Comparison of ENCODE assay signal across 22 cellular contexts in the genomic region with DNA sequence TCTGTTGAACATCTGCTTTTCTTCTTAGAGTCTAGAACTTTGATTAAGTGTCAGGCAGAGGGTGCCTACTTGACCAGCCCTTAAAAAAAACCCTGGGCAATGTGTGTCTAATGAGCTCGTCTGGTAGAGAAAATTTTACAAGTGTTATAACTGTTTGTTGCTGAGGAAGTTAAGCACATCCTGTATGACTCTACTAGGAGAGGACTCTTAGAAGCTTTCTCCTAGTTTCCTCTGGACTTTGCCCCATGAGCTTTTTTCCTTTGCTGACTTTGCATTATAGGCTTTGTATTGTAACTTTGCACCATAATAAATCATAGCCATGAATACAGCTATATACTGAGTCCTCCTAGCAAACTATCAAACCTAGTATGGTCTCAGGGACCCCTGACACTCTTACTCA. TPM values are rescaled to one million over a fixed set of nuclear protein-coding genes. Genes with fewer than 3 reads are reported as not detected.
DNase-seq lines count a peak whose midpoint lies in the region; ATAC-seq and FAIRE-seq lines count a peak whose summit lies in the region.
"Had no signal": no experiment of that assay in that cellular context is flagged by ENCODE, and none has a peak within 500 bp of the region (broad histone marks: within the 10 kb centered on the region; RNA-seq: fewer than 3 reads in every experiment).

No MANE protein-coding gene starts in this region.

- DNase-seq in SK-N-MC (ENCODE audit: low read depth, low spot score) (peak; percentile 81), pulmonary artery endothelial cell (ENCODE audit: low read depth, low spot score) (peak; percentile 41), SW 1271 (lab: John Stamatoyannopoulos, UW) (no peak), KBM-7 (no peak)
- DNase-seq: activated CD4-positive, alpha-beta T cell treated with anti-CD3 and anti-CD28 coated beads for 4 hours; activated naive CD4-positive, alpha-beta T cell treated with anti-CD3 and anti-CD28 coated beads, Interleukin-2, amount 50 U/mL, for 16 hours; activated T-cell treated with anti-CD3 and anti-CD28 coated beads, Interleukin-2, amount 50 U/mL, for 72 hours; dorsolateral prefrontal cortex; erythroblast; foreskin melanocyte; left cardiac atrium; NCI-H1694 treated with DMSO at 0.1 percent for 48 hours; NCI-H2171 treated with DMSO at 0.1 percent for 48 hours; NCI-H526; substantia nigra had no signal

- no peaks in the 10 kb centered on the region for H3K9me3 ChIP-seq in SK-N-MC (ENCODE audit: low read depth, low read length)

- H3K27ac ChIP-seq in SK-N-MC, result peak overlapping the region; percentile 89
- H3K27ac ChIP-seq: C4-2B, dorsolateral prefrontal cortex, KMS-11, neural progenitor cell had no signal

- peak overlapping the region; percentile 61 for H3K4me3 ChIP-seq in SK-N-MC
- H3K4me3 ChIP-seq: dorsolateral prefrontal cortex, neural progenitor cell had no signal

- peak overlapping the region; percentile 24 for H3K9ac ChIP-seq in SK-N-MC (ENCODE audit: insufficient read length)
- H3K9ac ChIP-seq: KMS-11, neural progenitor cell had no signal

- peak; percentile 5 for FAIRE-seq in islet of Langerhans (lab: Jason Lieb, UNC)
- FAIRE-seq: GM18507 had no signal

- in situ Hi-C loops in KBM-7 (cut with MboI; ENCODE audit: low pct_unique_long_range_greater_than_20kb, low sequenced_read_pairs), result no loop called here

- H3K36me3 ChIP-seq in SK-N-MC (ENCODE audit: insufficient read depth, low read length), result no peaks in the 10 kb centered on the region
- H3K36me3 ChIP-seq: neural progenitor cell had no signal

- ATAC-seq in GM19324 (IDR thresholded peaks at IDR 0.05; ENCODE audit: low FRiP score, unreplicated experiment) (peak; percentile 36), HG03342 (IDR thresholded peaks at IDR 0.05; ENCODE audit: unreplicated experiment) (no peak)
- ATAC-seq: activated T-cell treated with anti-CD3 and anti-CD28 coated beads, Interleukin-2, amount 50 U/mL, for 72 hours; left cardiac atrium had no signal

RNA-seq across cellular contexts. Expression of a gene that starts 39.4 kb away (rescaled TPM):
- total RNA-seq in pulmonary artery endothelial cell, result 49.0 and 53.2 TPM in 2 replicates

Comparison
In these comparisons a context has a peak if more than half of its experiments do, and no peak if none do; other contexts are left out.
1. DNase-seq: peak in SK-N-MC (single experiment) and pulmonary artery endothelial cell (single experiment); none in SW 1271 (0 of 2) and KBM-7 (single experiment).